ENCODE assay signal across 9 cellular contexts in the genomic region with DNA sequence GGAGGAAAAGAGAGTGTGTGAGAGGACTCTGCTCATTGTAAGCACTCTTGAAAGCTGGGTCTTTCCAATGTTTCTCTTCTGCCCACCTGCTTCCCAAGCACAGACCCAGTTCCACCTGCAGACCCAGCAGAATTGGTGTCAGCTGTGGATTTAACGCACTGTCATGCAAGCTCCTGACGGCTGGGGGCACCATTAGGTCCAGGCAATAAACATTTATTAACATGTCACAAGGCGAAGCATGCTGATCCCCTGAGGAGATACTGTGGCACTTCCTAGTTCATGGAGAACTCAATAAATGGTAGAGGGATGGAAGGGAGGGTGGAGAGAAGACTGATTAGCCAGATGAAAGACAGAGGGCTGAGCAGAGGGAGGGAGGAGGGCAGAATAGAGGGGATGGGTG.
DNase-seq lines count a peak whose midpoint lies in the region; ATAC-seq and TF ChIP-seq lines count a peak whose summit lies in the region.
"Had no signal": no experiment of that assay in that cellular context is flagged by ENCODE, and none has a peak within 500 bp of the region (broad histone marks: within the 10 kb centered on the region; RNA-seq: fewer than 3 reads in every experiment).

No MANE protein-coding gene starts in this region.

- DNase-seq in GM10266 (ENCODE audit: extremely low spot score) (no peak), LNCaP clone FGC (ENCODE audit: low read depth) (peak; percentile 6), amniotic epithelial cell (ENCODE audit: low read depth) (peak; percentile 14), lower lobe of right lung (no peak), gastrocnemius medialis (no peak), nucleus accumbens (lab: John Stamatoyannopoulos, UW) (no peak), prostate gland (ENCODE audit: low spot score) (no peak)
- DNase-seq: cerebellar nuclear complex, SW 1271 had no signal

- ATAC-seq in lower lobe of right lung (no peak), gastrocnemius medialis (no peak)

- H3K4me3 ChIP-seq in LNCaP clone FGC (ENCODE audit: low read depth, low read length) = no peak overlapping the region
- no peak overlapping the region for H3K4me3 ChIP-seq in lower lobe of right lung
- H3K4me3 ChIP-seq in gastrocnemius medialis = no peak overlapping the region
- H3K4me3 ChIP-seq in prostate gland = no peak overlapping the region

- TF ChIP-seq POLR2A in gastrocnemius medialis (IDR thresholded peaks at IDR 0.05) (no peak), prostate gland (IDR thresholded peaks at IDR 0.05) (no peak)

- in situ Hi-C loops in gastrocnemius medialis (cut with MboI; ENCODE audit: low sequenced_read_pairs in 4 of 4) = no loop called here

- H3K9me3 ChIP-seq in lower lobe of right lung (no peaks in the 10 kb centered on the region), gastrocnemius medialis (no peaks in the 10 kb centered on the region), prostate gland (no peaks in the 10 kb centered on the region)

- H3K36me3 ChIP-seq in lower lobe of right lung (no peaks in the 10 kb centered on the region), gastrocnemius medialis (no peaks in the 10 kb centered on the region), prostate gland (no peaks in the 10 kb centered on the region)

- TF ChIP-seq CTCF in GM10266 (IDR thresholded peaks at IDR 0.05; ENCODE audit: control insufficient read depth, insufficient read depth, low read depth, missing control alignments) = peak; percentile 37
- TF ChIP-seq CTCF in LNCaP clone FGC (IDR thresholded peaks at IDR 0.05; ENCODE audit: control insufficient read depth, extremely low read depth, insufficient read depth) = peak; percentile 33
- peak; percentile 15 for TF ChIP-seq CTCF in lower lobe of right lung (IDR thresholded peaks at IDR 0.05)
- TF ChIP-seq CTCF in gastrocnemius medialis (IDR thresholded peaks at IDR 0.05 in 4 of 5, conservative IDR thresholded peaks at IDR 0.05 in 1 of 5) = no peak
- TF ChIP-seq CTCF in prostate gland (IDR thresholded peaks at IDR 0.05) = no peak

- no peaks in the 10 kb centered on the region for H3K27me3 ChIP-seq in lower lobe of right lung (ENCODE audit: low read depth)
- no peaks in the 10 kb centered on the region for H3K27me3 ChIP-seq in gastrocnemius medialis
- H3K27me3 ChIP-seq in prostate gland (replicated peaks; ENCODE audit: insufficient read depth) = no peaks in the 10 kb centered on the region

- intact Hi-C loops in lower lobe of right lung (cut with DNase I) (no loop called here), gastrocnemius medialis (cut with DNase I; ENCODE audit: low total_unique reads) (no loop called here), prostate gland (cut with DNase I) (no loop called here)

- 30% methylated on average over 3 of the region's 3 CpGs for WGBS in prostate gland

- H3K4me1 ChIP-seq in lower lobe of right lung (no peaks in the 10 kb centered on the region), gastrocnemius medialis (peaks cover 0 to 14% of the 10 kb centered on the region in 2 donors), prostate gland (replicated peaks) (peaks cover 6% of the 10 kb centered on the region)

- H3K27ac ChIP-seq in lower lobe of right lung = no peak overlapping the region
- H3K27ac ChIP-seq in gastrocnemius medialis = no peak overlapping the region
- H3K27ac ChIP-seq in prostate gland = no peak overlapping the region

Comparison
In these comparisons a context has a peak if more than half of its experiments do, and no peak if none do; other contexts are left out.
1. DNase-seq: peak in LNCaP clone FGC (single experiment) and amniotic epithelial cell (single experiment); none in GM10266 (single experiment), lower lobe of right lung (single experiment), gastrocnemius medialis (0 of 2), nucleus accumbens (0 of 56) and prostate gland (single experiment).
2. CTCF ChIP-seq: peak in GM10266 (single experiment), LNCaP clone FGC (single experiment) and lower lobe of right lung (single experiment); none in gastrocnemius medialis (0 of 5) and prostate gland (0 of 4).